1 cellular context compared by ENCODE assay signal in genomic region chr12:115963030-115963480, GRCh38.
TF ChIP-seq lines count a peak whose summit lies in the region.

No MANE protein-coding gene starts in this region.

TF ChIP-seq in WTC11, 78 proteins besides CTCF, POLR2A, EP300 and RAD21 (continued from another document):
- TF ChIP-seq AFF4 (CRISPR knock-in tag; IDR thresholded peaks at IDR 0.05; ENCODE audit: borderline replicate concordance) = no peak
- TF ChIP-seq FOXK1 (CRISPR knock-in tag; IDR thresholded peaks at IDR 0.05) = no peak
- no peak for TF ChIP-seq IRF2 (CRISPR knock-in tag; IDR thresholded peaks at IDR 0.05; ENCODE audit: borderline replicate concordance, low read depth)
- no peak for TF ChIP-seq FOXP4 (CRISPR knock-in tag; IDR thresholded peaks at IDR 0.05)
- no peak for TF ChIP-seq ATF3 (CRISPR knock-in tag; conservative IDR thresholded peaks at IDR 0.05)
TF ChIP-seq in WTC11: peak in this region for 0.
